In the genomic region with DNA sequence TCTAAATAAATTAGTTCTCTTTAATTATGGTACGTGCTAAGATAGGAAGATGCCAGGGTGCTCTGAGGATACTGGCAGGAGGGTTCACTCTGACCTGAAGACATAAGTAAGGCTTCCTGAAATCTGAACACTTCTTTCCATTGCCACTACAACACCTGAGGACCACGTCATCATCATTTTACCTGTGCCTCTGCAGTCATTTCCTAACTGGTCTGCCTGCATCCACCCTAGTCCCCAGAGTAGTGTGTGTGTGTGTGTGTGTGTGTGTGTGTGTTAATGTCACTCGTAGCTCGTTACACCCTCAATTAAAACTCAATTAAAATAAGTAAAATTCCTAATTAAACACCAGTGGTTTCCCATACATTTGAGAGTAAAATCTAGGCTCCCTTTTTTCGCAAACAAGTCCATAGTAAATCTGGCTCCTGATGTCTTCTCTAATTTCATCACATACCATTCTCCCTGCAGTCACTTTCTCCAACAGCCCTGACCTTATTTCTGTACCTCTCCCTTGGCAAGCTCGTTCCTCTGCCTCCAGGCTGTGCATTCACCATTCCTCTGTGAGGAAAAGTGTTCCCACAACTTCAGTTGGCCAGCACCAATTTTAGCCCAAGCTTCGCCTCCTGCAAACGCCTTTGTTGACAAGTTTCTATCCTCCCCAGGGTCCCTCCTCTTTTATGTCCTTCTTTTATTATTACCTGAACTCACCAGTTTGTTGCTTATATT, we compare ENCODE assay signal across 26 cellular contexts. TPM values are rescaled to one million over a fixed set of nuclear protein-coding genes. Genes with fewer than 3 reads are reported as not detected.
DNase-seq lines count a peak whose midpoint lies in the region; ATAC-seq and TF ChIP-seq lines count a peak whose summit lies in the region.
"Had no signal": no experiment of that assay in that cellular context is flagged by ENCODE, and none has a peak within 500 bp of the region (broad histone marks: within the 10 kb centered on the region; RNA-seq: fewer than 3 reads in every experiment).

No MANE protein-coding gene starts in this region.

- H3K36me3 ChIP-seq in BLaER1 treated with 17β-estradiol and CSF1 and Interleukin-3, amounts not matched to agents 10 nM and 100 nM, result peaks cover 0 to 54% (median 33%) of the 10 kb centered on the region in 11 experiments; a peak in 15 of 22 replicates
- no peaks in the 10 kb centered on the region for H3K36me3 ChIP-seq in psoas muscle (ENCODE audit: insufficient read depth in 1 of 2, low read depth in 1 of 2)
- H3K36me3 ChIP-seq in left lung, result no peaks in the 10 kb centered on the region

- H3K9me3 ChIP-seq in BLaER1 treated with 17β-estradiol and CSF1 and Interleukin-3, amounts not matched to agents 10 nM and 100 nM (replicated peaks in 1 of 11), result peaks cover 0 to 14% (median 0%) of the 10 kb centered on the region in 11 experiments; a peak in 9 of 22 replicates
- H3K9me3 ChIP-seq in psoas muscle, result no peaks in the 10 kb centered on the region
- no peaks in the 10 kb centered on the region for H3K9me3 ChIP-seq in left lung

- H3K4me3 ChIP-seq in BLaER1 treated with 17β-estradiol and CSF1 and Interleukin-3, amounts not matched to agents 10 nM and 100 nM, result peak overlapping the region in 1 of 10 experiments; percentile 25; a peak in 1 of 20 replicates
- H3K4me3 ChIP-seq in epithelial cell of esophagus (ENCODE audit: low read length) (no peak overlapping the region), psoas muscle (peak overlapping the region; percentile 29), left lung (no peak overlapping the region)
- H3K4me3 ChIP-seq: GM23248 had no signal

- H3K27me3 ChIP-seq in BLaER1 treated with 17β-estradiol and CSF1 and Interleukin-3, amounts not matched to agents 10 nM and 100 nM, result no peaks in the 10 kb centered on the region
- no peaks in the 10 kb centered on the region for H3K27me3 ChIP-seq in psoas muscle (ENCODE audit: insufficient read depth in 3 of 3, low read length in 2 of 3)
- no peaks in the 10 kb centered on the region for H3K27me3 ChIP-seq in left lung

- intact Hi-C loops in psoas muscle (cut with DNase I) (no loop called here), left lung (cut with DNase I) (no loop called here)

- H3K9ac ChIP-seq in BLaER1 treated with 17β-estradiol and CSF1 and Interleukin-3, amounts not matched to agents 10 nM and 100 nM, result no peak overlapping the region
- H3K9ac ChIP-seq: GM23248 had no signal

- no peaks in the 10 kb centered on the region for H4K20me1 ChIP-seq in BLaER1 treated with 17β-estradiol and CSF1 and Interleukin-3, amounts not matched to agents 10 nM and 100 nM

- H3K27ac ChIP-seq in BLaER1 treated with 17β-estradiol and CSF1 and Interleukin-3, amounts not matched to agents 10 nM and 100 nM, result peak overlapping the region in 3 of 11 experiments; percentile 1 to 58 (median 8); a peak in 3 of 22 replicates
- H3K27ac ChIP-seq in psoas muscle (peak overlapping the region; percentile 82), left lung (no peak overlapping the region)
- H3K27ac ChIP-seq: GM23248, RWPE1 had no signal

- DNase-seq in ELF-1 (ENCODE audit: low read depth, low spot score) (peak; percentile 65), epithelial cell of esophagus (ENCODE audit: low read depth) (peak; percentile 21), psoas muscle (no peak), NAMALWA (ENCODE audit: low spot score) (no peak), left lung (no peak), NCI-H1436 (lab: John Stamatoyannopoulos, UW) (no peak)
- DNase-seq: Calu3; CD8-positive, alpha-beta memory T cell; DMS79 treated with DMSO at 0.1 percent for 48 hours; GM23248; H9; HFFc6; KBM-7; MV-4-11; NCI-H1105 treated with DMSO at 0.1 percent for 48 hours; NCI-H2029; NCI-H526 treated with DMSO at 0.1 percent for 48 hours; SHP77 treated with DMSO at 0.1 percent for 48 hours had no signal

- no peak for TF ChIP-seq CTCF in epithelial cell of esophagus (IDR thresholded peaks at IDR 0.05; ENCODE audit: insufficient read depth, low read depth, low read length, missing control alignments)
- no peak for TF ChIP-seq CTCF in psoas muscle (IDR thresholded peaks at IDR 0.05)
- TF ChIP-seq CTCF in left lung (IDR thresholded peaks at IDR 0.05), result no peak

- peaks cover 38 to 84% (median 58%) of the 10 kb centered on the region in 10 experiments for H3K4me1 ChIP-seq in BLaER1 treated with 17β-estradiol and CSF1 and Interleukin-3, amounts not matched to agents 10 nM and 100 nM
- peaks cover 30% of the 10 kb centered on the region for H3K4me1 ChIP-seq in psoas muscle
- no peaks in the 10 kb centered on the region for H3K4me1 ChIP-seq in left lung

- ATAC-seq in psoas muscle (peak; percentile 55 to 84 (median 78)), left lung (no peak)
- ATAC-seq: Panc1 had no signal

- H3K4me2 ChIP-seq in BLaER1 treated with 17β-estradiol and CSF1 and Interleukin-3, amounts not matched to agents 10 nM and 100 nM, result peak overlapping the region in 10 of 11 experiments; percentile 0 to 92 (median 59); a peak in 17 of 22 replicates

- WGBS in psoas muscle, 3 donors, result 33 to 59% (median 38%) methylated on average over 8 of the region's 8 CpGs

RNA-seq across cellular contexts. Expression of a gene that starts 8.7 kb away (rescaled TPM):
- total RNA-seq in psoas muscle (1 to 10 TPM; 2.0 to 9.5 (median 5.1) TPM), left lung (1 to 10 TPM in 1 of 2 donors, under 1 TPM in 1; 0.90 to 1.1 TPM)
- polyA plus RNA-seq in psoas muscle, result 1 to 10 TPM in 1 of 3 donors, under 1 TPM in 2; 0.13 to 6.5 (median 0.67) TPM
- total RNA-seq: Calu3, GM23248, HFFc6, LHCN-M2, MCF 10A, NCI-H460, OCI-LY7 had no signal
- polyA plus RNA-seq: CD14-positive monocyte had no signal

Comparison
In these comparisons a context has a peak if more than half of its experiments do, and no peak if none do; other contexts are left out.
1. DNase-seq: peak in ELF-1 (single experiment) and epithelial cell of esophagus (single experiment); none in psoas muscle (0 of 2), NAMALWA (single experiment), left lung (0 of 2) and NCI-H1436 (single experiment).